ENCODE assay signal across 8 cellular contexts in genomic region chr5:173057062-173057924, GRCh38. TPM values are rescaled to one million over a fixed set of nuclear protein-coding genes. Genes with fewer than 3 reads are reported as not detected.
DNase-seq lines count a peak whose midpoint lies in the region; ATAC-seq and TF ChIP-seq lines count a peak whose summit lies in the region.

No MANE protein-coding gene starts in this region.

- DNase-seq in BJ (ENCODE audit: low read depth): peak; percentile 89
- DNase-seq in GM19240 (ENCODE audit: insufficient read length, low spot score): peak; percentile 90
- DNase-seq in NCI-H524 (lab: John Stamatoyannopoulos, UW): peak; percentile 95 to 96
- DNase-seq in activated CD4-positive, alpha-beta T cell treated with anti-CD3 and anti-CD28 coated beads for 4 hours: peak; percentile 99
- peak; percentile 95 to 100 (median 98) for DNase-seq in stimulated activated CD4-positive, alpha-beta T cell treated with anti-CD3 and anti-CD28 coated beads, Interleukin-1b, Interleukin-23, amount 100 ng/mL, for 24 hours (ENCODE audit: low read depth in 4 of 4, low spot score in 1 of 4)

- peak overlapping the region; percentile 96 for H3K27ac ChIP-seq in cingulate gyrus (ENCODE audit: low read depth, low read length)
- peak overlapping the region; percentile 99 for H3K27ac ChIP-seq in layer of hippocampus (ENCODE audit: low read depth, low read length)

- POLR2A ChIA-PET in BJ (lab: Charles Lee): interaction anchor here (0.5 to 1.1 kb wide), 5 partner anchors 74 to 709 kb away, joined by 3 to 7 read pairs (median 3); partner anchors contain the start of gene ATP6V0E1

- no peaks in the 10 kb centered on the region for H3K27me3 ChIP-seq in BJ (ENCODE audit: control insufficient read depth, insufficient read depth, low read length)
- H3K27me3 ChIP-seq in layer of hippocampus (ENCODE audit: control insufficient read depth, insufficient read depth, low read length): no peaks in the 10 kb centered on the region

- ATAC-seq in HG03457 (IDR thresholded peaks at IDR 0.05; ENCODE audit: unreplicated experiment): peak; percentile 75

- TF ChIP-seq CTCF in BJ (IDR thresholded peaks at IDR 0.05; ENCODE audit: insufficient read depth, low read depth, low read length): peak; percentile 43; the same call in 1 of the 2 replicates

- CTCF ChIA-PET in BJ (lab: Yijun Ruan, JAX): interaction anchor here (0.6 to 1.8 kb wide), 7 partner anchors 11 to 342 kb away, joined by 3 to 6 read pairs (median 4); no protein-coding TSS in a partner anchor

- no peaks in the 10 kb centered on the region for H3K36me3 ChIP-seq in BJ (ENCODE audit: control insufficient read depth, insufficient read depth, low read length)

- H3K4me3 ChIP-seq in BJ (ENCODE audit: low read depth, low read length): peak overlapping the region; percentile 71

RNA-seq across cellular contexts. Expression of gene CREBRF, which starts 1.1 kb away (rescaled TPM):
- 11.2 and 18.2 TPM in 2 replicates for polyA plus RNA-seq in BJ (2011; rRNA removed)
- polyA minus RNA-seq in BJ (2011; rRNA and poly(A)+ RNA removed): 16.8 and 23.9 TPM in 2 replicates

Comparison
In these comparisons a context has a peak if more than half of its experiments do, and no peak if none do; other contexts are left out.
1. Peak in every context shown above with its lines: DNase-seq, ATAC-seq, H3K4me3 ChIP-seq and H3K27ac ChIP-seq.